ENCODE assay signal across 1 cellular context in the genomic region with DNA sequence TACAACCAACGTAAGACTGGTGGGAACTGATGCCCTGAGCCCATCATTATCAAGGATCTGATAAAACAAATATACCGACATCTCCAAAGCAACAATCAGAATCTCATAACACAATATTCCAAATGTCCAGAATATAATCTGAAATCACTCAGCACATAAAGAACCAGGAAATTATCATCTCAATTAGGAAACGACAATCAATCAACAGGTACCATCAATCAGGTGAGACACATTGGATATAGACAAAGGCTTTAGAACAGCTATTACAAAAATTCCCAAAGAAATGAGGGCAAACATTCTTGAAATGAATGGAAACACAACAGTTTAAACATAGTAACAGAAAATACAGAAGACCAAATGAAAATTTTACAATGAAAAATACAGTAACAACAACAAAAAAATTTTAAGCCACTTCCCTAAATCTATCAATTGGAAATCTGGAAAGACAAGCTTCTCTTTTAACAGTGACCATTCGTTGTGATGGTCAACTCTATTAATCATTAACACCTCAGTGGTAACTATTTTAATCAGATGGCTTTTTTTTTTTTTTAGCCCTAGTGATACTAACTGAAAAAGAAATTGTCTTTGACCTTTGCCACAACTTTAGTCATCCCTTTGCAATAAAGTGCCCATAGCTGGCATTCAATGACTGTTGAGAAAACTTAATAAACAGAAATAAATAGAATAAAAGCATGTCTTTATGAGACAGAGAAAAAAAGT.
TF ChIP-seq lines count a peak whose summit lies in the region.

No MANE protein-coding gene starts in this region.

TF ChIP-seq in HepG2, 621 proteins besides CTCF, POLR2A, EP300 and RAD21 (continued from another document):
- TF ChIP-seq, protein P1, sequence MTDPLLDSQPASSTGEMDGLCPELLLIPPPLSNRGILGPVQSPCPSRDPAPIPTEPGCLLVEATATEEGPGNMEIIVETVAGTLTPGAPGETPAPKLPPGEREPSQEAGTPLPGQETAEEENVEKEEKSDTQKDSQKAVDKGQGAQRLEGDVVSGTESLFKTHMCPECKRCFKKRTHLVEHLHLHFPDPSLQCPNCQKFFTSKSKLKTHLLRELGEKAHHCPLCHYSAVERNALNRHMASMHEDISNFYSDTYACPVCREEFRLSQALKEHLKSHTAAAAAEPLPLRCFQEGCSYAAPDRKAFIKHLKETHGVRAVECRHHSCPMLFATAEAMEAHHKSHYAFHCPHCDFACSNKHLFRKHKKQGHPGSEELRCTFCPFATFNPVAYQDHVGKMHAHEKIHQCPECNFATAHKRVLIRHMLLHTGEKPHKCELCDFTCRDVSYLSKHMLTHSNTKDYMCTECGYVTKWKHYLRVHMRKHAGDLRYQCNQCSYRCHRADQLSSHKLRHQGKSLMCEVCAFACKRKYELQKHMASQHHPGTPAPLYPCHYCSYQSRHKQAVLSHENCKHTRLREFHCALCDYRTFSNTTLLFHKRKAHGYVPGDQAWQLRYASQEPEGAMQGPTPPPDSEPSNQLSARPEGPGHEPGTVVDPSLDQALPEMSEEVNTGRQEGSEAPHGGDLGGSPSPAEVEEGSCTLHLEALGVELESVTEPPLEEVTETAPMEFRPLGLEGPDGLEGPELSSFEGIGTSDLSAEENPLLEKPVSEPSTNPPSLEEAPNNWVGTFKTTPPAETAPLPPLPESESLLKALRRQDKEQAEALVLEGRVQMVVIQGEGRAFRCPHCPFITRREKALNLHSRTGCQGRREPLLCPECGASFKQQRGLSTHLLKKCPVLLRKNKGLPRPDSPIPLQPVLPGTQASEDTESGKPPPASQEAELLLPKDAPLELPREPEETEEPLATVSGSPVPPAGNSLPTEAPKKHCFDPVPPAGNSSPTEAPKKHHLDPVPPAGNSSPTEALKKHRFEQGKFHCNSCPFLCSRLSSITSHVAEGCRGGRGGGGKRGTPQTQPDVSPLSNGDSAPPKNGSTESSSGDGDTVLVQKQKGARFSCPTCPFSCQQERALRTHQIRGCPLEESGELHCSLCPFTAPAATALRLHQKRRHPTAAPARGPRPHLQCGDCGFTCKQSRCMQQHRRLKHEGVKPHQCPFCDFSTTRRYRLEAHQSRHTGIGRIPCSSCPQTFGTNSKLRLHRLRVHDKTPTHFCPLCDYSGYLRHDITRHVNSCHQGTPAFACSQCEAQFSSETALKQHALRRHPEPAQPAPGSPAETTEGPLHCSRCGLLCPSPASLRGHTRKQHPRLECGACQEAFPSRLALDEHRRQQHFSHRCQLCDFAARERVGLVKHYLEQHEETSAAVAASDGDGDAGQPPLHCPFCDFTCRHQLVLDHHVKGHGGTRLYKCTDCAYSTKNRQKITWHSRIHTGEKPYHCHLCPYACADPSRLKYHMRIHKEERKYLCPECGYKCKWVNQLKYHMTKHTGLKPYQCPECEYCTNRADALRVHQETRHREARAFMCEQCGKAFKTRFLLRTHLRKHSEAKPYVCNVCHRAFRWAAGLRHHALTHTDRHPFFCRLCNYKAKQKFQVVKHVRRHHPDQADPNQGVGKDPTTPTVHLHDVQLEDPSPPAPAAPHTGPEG (CRISPR knock-in tag; IDR thresholded peaks at IDR 0.05), result no peak
- TF ChIP-seq ZNF331 (CRISPR knock-in tag; IDR thresholded peaks at IDR 0.05), result no peak
- TF ChIP-seq ZNF253 (CRISPR knock-in tag; IDR thresholded peaks at IDR 0.05; ENCODE audit: borderline replicate concordance), result no peak
- TF ChIP-seq TBL1XR1 (IDR thresholded peaks at IDR 0.05; ENCODE audit: borderline replicate concordance, low read length, partially characterized antibody), result no peak
TF ChIP-seq in HepG2: peak in this region for 3.
